Comparison of ENCODE assay signal across 8 cellular contexts in genomic region chr1:6235302-6235680, GRCh38.
DNase-seq lines count a peak whose midpoint lies in the region; ATAC-seq lines count a peak whose summit lies in the region.

No MANE protein-coding gene starts in this region.

- H3K4me3 ChIP-seq in iPS-11a (ENCODE audit: low read depth, low read length) = peak overlapping the region; percentile 92

- peak; percentile 17 for ATAC-seq in GM18868 (IDR thresholded peaks at IDR 0.05; ENCODE audit: unreplicated experiment)
- peak; percentile 35 for ATAC-seq in HG02970 (IDR thresholded peaks at IDR 0.05; ENCODE audit: low FRiP score, unreplicated experiment)
- no peak for ATAC-seq in HG02973 (IDR thresholded peaks at IDR 0.05; ENCODE audit: unreplicated experiment)
- no peak for ATAC-seq in HG03457 (IDR thresholded peaks at IDR 0.05; ENCODE audit: unreplicated experiment)

- DNase-seq in activated CD8-positive, alpha-beta memory T cell treated with anti-CD3 and anti-CD28 coated beads for 24 hours = peak; percentile 75
- peak; percentile 27 to 33 for DNase-seq in stimulated activated CD4-positive, alpha-beta T cell treated with anti-CD3 and anti-CD28 coated beads, Interleukin-4, amount 100 ng/mL, for 4 hours
- DNase-seq in SHP77 treated with DMSO at 0.1 percent for 48 hours (lab: John Stamatoyannopoulos, UW) = no peak

Comparison
In these comparisons a context has a peak if more than half of its experiments do, and no peak if none do; other contexts are left out.
1. ATAC-seq: peak in GM18868 (single experiment) and HG02970 (single experiment); none in HG02973 (single experiment) and HG03457 (single experiment).